In the genomic region with DNA sequence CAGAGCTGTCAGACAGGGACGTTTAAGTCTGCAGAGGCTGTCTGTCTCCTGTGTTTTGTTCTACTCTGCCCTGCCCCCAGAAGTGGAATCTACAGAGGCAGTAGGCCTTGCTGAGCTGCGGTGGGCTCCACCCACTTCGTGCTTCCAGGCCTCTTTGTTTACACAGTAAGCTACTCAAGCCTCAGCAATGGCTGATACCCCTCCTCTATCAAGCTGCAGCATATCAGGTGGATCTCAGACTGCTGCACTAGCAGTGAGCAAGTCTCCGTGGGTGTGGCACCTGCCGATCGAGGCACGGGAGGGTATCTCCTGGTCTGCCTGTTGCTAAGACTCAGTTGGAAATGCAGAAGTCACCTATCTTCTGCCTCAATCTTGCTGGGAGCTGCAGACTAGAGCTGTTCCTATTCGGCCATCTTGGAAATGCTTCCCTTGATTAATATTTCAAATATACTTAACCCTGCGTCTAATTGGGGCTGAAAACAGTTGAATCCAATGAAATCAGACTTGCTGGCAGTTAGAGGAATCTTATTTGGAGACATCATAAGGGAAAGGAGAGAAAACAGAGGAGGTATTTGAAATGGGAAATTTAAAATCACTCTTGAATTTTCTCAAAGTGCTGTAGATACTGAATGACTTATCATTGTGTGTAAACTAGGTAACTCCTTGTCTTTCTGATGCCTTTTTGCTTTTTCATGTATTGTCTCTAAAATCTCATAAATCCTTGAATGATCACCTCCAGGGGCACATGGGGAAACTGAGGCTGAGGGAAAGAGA, we compare ENCODE assay signal across 10 cellular contexts. TPM values are rescaled to one million over a fixed set of nuclear protein-coding genes. Genes with fewer than 3 reads are reported as not detected.
DNase-seq lines count a peak whose midpoint lies in the region; ATAC-seq, FAIRE-seq and TF ChIP-seq lines count a peak whose summit lies in the region.
"Had no signal": no experiment of that assay in that cellular context is flagged by ENCODE, and none has a peak within 500 bp of the region (broad histone marks: within the 10 kb centered on the region; RNA-seq: fewer than 3 reads in every experiment).

No MANE protein-coding gene starts in this region.

- H3K9me3 Mint-ChIP-seq in neural progenitor cell = no peaks in the 10 kb centered on the region

- no peak for TF ChIP-seq CTCF in neural progenitor cell (IDR thresholded peaks at IDR 0.05)

- FAIRE-seq in frontal cortex (lab: Jason Lieb, UNC) = no peak

- DNase-seq in ELF-1 (ENCODE audit: low read depth, low spot score) (peak; percentile 93), NCI-H187 (lab: John Stamatoyannopoulos, UW) (peak; percentile 60 to 72), ecto neural progenitor cell (ENCODE audit: low spot score) (peak; percentile 77), neural progenitor cell (ENCODE audit: low spot score) (peak; percentile 82), frontal cortex (ENCODE audit: low spot score in 2 of 2) (no peak), NCI-H524 (lab: John Stamatoyannopoulos, UW) (no peak)
- DNase-seq: psoas muscle had no signal

- ATAC-seq in GM21576 (IDR thresholded peaks at IDR 0.05; ENCODE audit: unreplicated experiment) (no peak), HG03457 (IDR thresholded peaks at IDR 0.05; ENCODE audit: unreplicated experiment) (no peak)
- ATAC-seq: psoas muscle had no signal

- peaks cover 9% of the 10 kb centered on the region for H3F3A ChIP-seq in neural progenitor cell (ENCODE audit: low read depth)

- H3K4me2 ChIP-seq in neural progenitor cell = peak overlapping the region; percentile 66

- no peaks in the 10 kb centered on the region for H3K79me2 ChIP-seq in neural progenitor cell (ENCODE audit: low read depth)

- no peaks in the 10 kb centered on the region for H3K36me3 Mint-ChIP-seq in neural progenitor cell

- no peak overlapping the region for H3K9ac ChIP-seq in neural progenitor cell

- H3K4me1 ChIP-seq in neural progenitor cell = peaks cover 18% of the 10 kb centered on the region
- H3K4me1 ChIP-seq: psoas muscle had no signal

- no peaks in the 10 kb centered on the region for H3K36me3 ChIP-seq in neural progenitor cell

- H3K4me1 Mint-ChIP-seq in neural progenitor cell = peaks cover 9% of the 10 kb centered on the region

- H3K27me3 ChIP-seq in neural progenitor cell = no peaks in the 10 kb centered on the region

- no peaks in the 10 kb centered on the region for H4K20me1 ChIP-seq in neural progenitor cell (ENCODE audit: low read depth)

- H3K4me3 ChIP-seq in neural progenitor cell = no peak overlapping the region
- H3K4me3 ChIP-seq: psoas muscle had no signal

- no peak overlapping the region for H3K4me3 Mint-ChIP-seq in neural progenitor cell
- H3K4me3 Mint-ChIP-seq: stimulated activated naive CD8-positive, alpha-beta T cell treated with anti-CD3 and anti-CD28 coated beads, Interleukin-15, Interleukin-2, amounts not matched to agents 100 ng/mL and 50 ng/mL, for 24 hours had no signal

- H3K9me3 ChIP-seq in neural progenitor cell (ENCODE audit: low read depth) = no peaks in the 10 kb centered on the region
- H3K9me3 ChIP-seq: psoas muscle had no signal

- H2AFZ ChIP-seq in neural progenitor cell (replicated peaks) = peak overlapping the region; percentile 100

- H3K27ac ChIP-seq in neural progenitor cell = peak overlapping the region; percentile 26
- H3K27ac ChIP-seq: psoas muscle had no signal

- H3K27ac Mint-ChIP-seq in neural progenitor cell = peak overlapping the region; percentile 81
- H3K27ac Mint-ChIP-seq: stimulated activated naive CD8-positive, alpha-beta T cell treated with anti-CD3 and anti-CD28 coated beads, Interleukin-15, Interleukin-2, amounts not matched to agents 100 ng/mL and 50 ng/mL, for 24 hours had no signal

- H3K27me3 Mint-ChIP-seq in neural progenitor cell (ENCODE audit: insufficient read depth, low read depth) = peaks cover 5% of the 10 kb centered on the region
- H3K27me3 Mint-ChIP-seq: stimulated activated naive CD8-positive, alpha-beta T cell treated with anti-CD3 and anti-CD28 coated beads, Interleukin-15, Interleukin-2, amounts not matched to agents 100 ng/mL and 50 ng/mL, for 24 hours had no signal

RNA-seq across cellular contexts. Expression of gene CYP3A5, which starts 13.8 kb away (rescaled TPM):
- total RNA-seq in neural progenitor cell (ENCODE audit: low replicate concordance) (not detected in 2 replicates), frontal cortex (1.6 TPM)

RNA-seq across cellular contexts. Expression of gene CYP3A7, which starts 41.4 kb away (rescaled TPM):
- not detected in 2 replicates for total RNA-seq in neural progenitor cell (ENCODE audit: low replicate concordance)
- total RNA-seq in frontal cortex = not detected
- total RNA-seq: psoas muscle had no signal

Comparison
In these comparisons a context has a peak if more than half of its experiments do, and no peak if none do; other contexts are left out.
1. DNase-seq: peak in ELF-1 (single experiment), NCI-H187 (2 of 2), ecto neural progenitor cell (single experiment) and neural progenitor cell (single experiment); none in frontal cortex (0 of 2) and NCI-H524 (0 of 2).